10 cellular contexts compared by ENCODE assay signal in genomic region chr3:39812537-39812936, GRCh38. TPM values are rescaled to one million over a fixed set of nuclear protein-coding genes. Genes with fewer than 3 reads are reported as not detected.
DNase-seq lines count a peak whose midpoint lies in the region; ATAC-seq and TF ChIP-seq lines count a peak whose summit lies in the region.
"Had no signal": no experiment of that assay in that cellular context is flagged by ENCODE, and none has a peak within 500 bp of the region (broad histone marks: within the 10 kb centered on the region; RNA-seq: fewer than 3 reads in every experiment).

No MANE protein-coding gene starts in this region.

- H3K36me3 ChIP-seq in aorta (ENCODE audit: control insufficient read depth in 1 of 2, insufficient read depth in 2 of 2, low read length in 1 of 2): no peaks in the 10 kb centered on the region
- H3K36me3 ChIP-seq: SJSA1 had no signal

- no peak for ATAC-seq in aorta (ENCODE audit: low FRiP score)

- no peaks in the 10 kb centered on the region for H3K9me3 ChIP-seq in aorta (ENCODE audit: control insufficient read depth, low read length)
- H3K9me3 ChIP-seq: SJSA1 had no signal

- H3K27ac ChIP-seq in aorta (ENCODE audit: low read depth in 1 of 2, low read length in 2 of 2): no peak overlapping the region
- H3K27ac ChIP-seq: SJSA1 had no signal

- no peaks in the 10 kb centered on the region for H3K4me1 ChIP-seq in aorta (ENCODE audit: control insufficient read depth in 1 of 2, insufficient read depth in 2 of 2, low read length in 2 of 2)
- H3K4me1 ChIP-seq: SJSA1 had no signal

- DNase-seq in NCI-H1417 (lab: John Stamatoyannopoulos, UW): peak; percentile 20 to 41 (median 22)
- no peak for DNase-seq in NCI-H1417 treated with DMSO at 0.1 percent for 48 hours (lab: John Stamatoyannopoulos, UW)
- DNase-seq in NCI-H345 treated with DMSO at 0.1 percent for 48 hours (lab: John Stamatoyannopoulos, UW; ENCODE audit: unreplicated experiment): peak; percentile 41
- DNase-seq in epithelial cell of esophagus (ENCODE audit: low read depth): peak; percentile 35
- peak; percentile 19 for DNase-seq in retina
- no peak for DNase-seq in pons (ENCODE audit: low spot score)
- DNase-seq in aorta: no peak
- no peak for DNase-seq in HUDEP-2 (lab: John Stamatoyannopoulos, UW; ENCODE audit: unreplicated experiment in 76 of 76)
- DNase-seq: activated gamma-delta T cell treated with Interleukin-2 at 50 U/mL for 16 hours had no signal

- WGBS in aorta, 2 donors: 55 to 56% methylated on average over 2 of the region's 2 CpGs

- peak; percentile 55 for TF ChIP-seq CTCF in epithelial cell of esophagus (IDR thresholded peaks at IDR 0.05; ENCODE audit: insufficient read depth, low read depth, low read length, missing control alignments)

- intact Hi-C loops in aorta (cut with DNase I): loop anchor here in 1 of 2 donors (5.0 kb wide), 1 partner anchor 365 kb away; no protein-coding TSS in a partner anchor

- H3K4me3 ChIP-seq in epithelial cell of esophagus (ENCODE audit: low read length): no peak overlapping the region
- no peak overlapping the region for H3K4me3 ChIP-seq in aorta (ENCODE audit: low read length in 2 of 2)
- H3K4me3 ChIP-seq: SJSA1 had no signal

- H3K27me3 ChIP-seq in aorta (ENCODE audit: control insufficient read depth in 1 of 2, insufficient read depth in 2 of 2, low read length in 1 of 2): no peaks in the 10 kb centered on the region

RNA-seq across cellular contexts. Expression of gene MYRIP, which starts 3.1 kb away (rescaled TPM):
- 10 to 100 TPM; 10.3 to 11.0 TPM for total RNA-seq in aorta
- under 1 TPM; 0.15 to 0.63 TPM for polyA plus RNA-seq in aorta

Comparison
In these comparisons a context has a peak if more than half of its experiments do, and no peak if none do; other contexts are left out.
1. DNase-seq: peak in NCI-H1417 (3 of 3), NCI-H345 treated with DMSO at 0.1 percent for 48 hours (single experiment), epithelial cell of esophagus (single experiment) and retina (single experiment); none in NCI-H1417 treated with DMSO at 0.1 percent for 48 hours (single experiment), pons (single experiment), aorta (0 of 2) and HUDEP-2 (0 of 76).